19 cellular contexts compared by ENCODE assay signal in the genomic region with DNA sequence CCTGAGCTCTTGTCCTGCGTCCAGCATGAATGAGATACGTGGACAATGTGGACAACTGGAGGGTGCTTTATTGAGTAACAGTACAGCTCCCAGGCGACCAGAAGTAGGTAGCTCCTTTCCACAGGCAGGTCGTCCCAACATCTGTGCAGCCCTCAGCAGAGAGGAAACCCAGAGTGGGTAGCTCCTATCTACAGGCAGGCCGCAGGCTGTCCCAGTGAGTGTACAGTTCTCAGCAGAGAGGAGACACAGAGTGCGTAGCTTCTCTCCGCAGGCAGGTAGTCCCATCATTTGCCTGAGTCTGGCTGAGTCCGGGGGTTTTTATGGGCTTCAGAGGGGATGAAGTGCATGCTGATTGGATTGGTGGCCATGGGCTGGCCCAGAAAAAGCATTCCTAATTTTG.
DNase-seq lines count a peak whose midpoint lies in the region; ATAC-seq and TF ChIP-seq lines count a peak whose summit lies in the region.
"Had no signal": no experiment of that assay in that cellular context is flagged by ENCODE, and none has a peak within 500 bp of the region (broad histone marks: within the 10 kb centered on the region; RNA-seq: fewer than 3 reads in every experiment).

No MANE protein-coding gene starts in this region.

- H2AFZ ChIP-seq in H9 (ENCODE audit: low read length) = no peak overlapping the region
- H2AFZ ChIP-seq: GM23248 had no signal

- H2BK12ac ChIP-seq in H9 (ENCODE audit: insufficient read length, low read depth, low read length) = no peak overlapping the region

- no peak overlapping the region for H3K23ac ChIP-seq in H9 (ENCODE audit: insufficient read length, low read depth, low read length)

- H3K36me3 Mint-ChIP-seq in H9 (ENCODE audit: insufficient read depth in 1 of 3, low read depth in 3 of 3) = no peaks in the 10 kb centered on the region
- H3K36me3 Mint-ChIP-seq in natural killer cell treated with Interleukin-12 subunit alpha and Interleukin-12 subunit beta and Interleukin-15 and Interleukin-18, amount 100 ng/mL, for 72 hours = no peaks in the 10 kb centered on the region
- H3K36me3 Mint-ChIP-seq in endothelial cell (ENCODE audit: low read depth, unreplicated experiment) = no peaks in the 10 kb centered on the region
- H3K36me3 Mint-ChIP-seq: CD14-positive monocyte; CD8-positive, alpha-beta memory T cell had no signal

- H4K8ac ChIP-seq in H9 (replicated peaks; ENCODE audit: insufficient read length, low read depth, low read length) = no peak overlapping the region

- H3K4ac ChIP-seq in H9 (ENCODE audit: low read depth, low read length) = no peak overlapping the region

- H3K18ac ChIP-seq in H9 (ENCODE audit: insufficient read length, low read depth, low read length) = no peak overlapping the region

- H2BK20ac ChIP-seq in H9 (ENCODE audit: low read depth, low read length, poor library complexity, severe bottlenecking) = no peak overlapping the region

- no peak overlapping the region for H3K9ac ChIP-seq in H9 (ENCODE audit: extremely low read depth, insufficient read length, low read length)
- H3K9ac ChIP-seq: BLaER1 treated with 17β-estradiol and CSF1 and Interleukin-3, amounts not matched to agents 10 nM and 100 nM; GM23248 had no signal

- peaks cover 61% of the 10 kb centered on the region for H3K27me3 Mint-ChIP-seq in H9 (ENCODE audit: low read depth)
- H3K27me3 Mint-ChIP-seq in natural killer cell treated with Interleukin-12 subunit alpha and Interleukin-12 subunit beta and Interleukin-15 and Interleukin-18, amount 100 ng/mL, for 72 hours = no peaks in the 10 kb centered on the region
- peaks cover 3% of the 10 kb centered on the region for H3K27me3 Mint-ChIP-seq in endothelial cell (ENCODE audit: unreplicated experiment)
- H3K27me3 Mint-ChIP-seq: CD4-positive, alpha-beta T cell had no signal

- H4K5ac ChIP-seq in H9 (ENCODE audit: insufficient read length, low read depth, low read length) = no peak overlapping the region

- H3K27ac ChIP-seq in H9 (ENCODE audit: insufficient read length, low read depth, low read length) = no peak overlapping the region
- H3K27ac ChIP-seq in spleen = no peak overlapping the region
- no peak overlapping the region for H3K27ac ChIP-seq in tibial nerve
- H3K27ac ChIP-seq: A549; BLaER1 treated with 17β-estradiol and CSF1 and Interleukin-3, amounts not matched to agents 10 nM and 100 nM; GM23248 had no signal

- ATAC-seq in natural killer cell treated with Interleukin-12 subunit alpha and Interleukin-12 subunit beta and Interleukin-15 and Interleukin-18, amount 100 ng/mL, for 72 hours = peak; percentile 13 to 43
- ATAC-seq: A549, HCT116 had no signal

- no peak overlapping the region for H3K4me2 ChIP-seq in H9 (ENCODE audit: insufficient read depth, insufficient read length, low read length)
- H3K4me2 ChIP-seq: A549; BLaER1 treated with 17β-estradiol and CSF1 and Interleukin-3, amounts not matched to agents 10 nM and 100 nM had no signal

- no peak overlapping the region for H3T11ph ChIP-seq in H9 (ENCODE audit: low read length)

- H4K20me1 ChIP-seq in H9 (ENCODE audit: control insufficient read depth, insufficient read depth, insufficient read length) = no peaks in the 10 kb centered on the region
- H4K20me1 ChIP-seq: BLaER1 treated with 17β-estradiol and CSF1 and Interleukin-3, amounts not matched to agents 10 nM and 100 nM had no signal

- no peak overlapping the region for H2BK15ac ChIP-seq in H9 (ENCODE audit: low read depth, low read length)

- H3K79me2 ChIP-seq in H9 (ENCODE audit: insufficient read depth, low read length) = no peaks in the 10 kb centered on the region

- no peak overlapping the region for H2AK5ac ChIP-seq in H9 (ENCODE audit: insufficient read length, low read length)

- no peak overlapping the region for H3K27ac Mint-ChIP-seq in H9
- H3K27ac Mint-ChIP-seq in natural killer cell treated with Interleukin-12 subunit alpha and Interleukin-12 subunit beta and Interleukin-15 and Interleukin-18, amount 100 ng/mL, for 72 hours = no peak overlapping the region
- no peak overlapping the region for H3K27ac Mint-ChIP-seq in endothelial cell (ENCODE audit: unreplicated experiment)
- H3K27ac Mint-ChIP-seq: CD14-positive monocyte; CD4-positive, alpha-beta T cell; CD8-positive, alpha-beta memory T cell had no signal

- peak overlapping the region; percentile 43; the same call in 1 of the 2 replicates for H3K14ac ChIP-seq in H9 (ENCODE audit: insufficient read depth, low read length)

- TF ChIP-seq EP300 in tibial nerve (IDR thresholded peaks at IDR 0.05) = no peak

- TF ChIP-seq POLR2A in spleen (IDR thresholded peaks at IDR 0.05) (no peak), tibial nerve (IDR thresholded peaks at IDR 0.05) (no peak)

- H3K4me1 Mint-ChIP-seq in H9 = peaks cover 3 to 4% of the 10 kb centered on the region in 2 experiments; a peak in 2 of 4 replicates
- H3K4me1 Mint-ChIP-seq in natural killer cell treated with Interleukin-12 subunit alpha and Interleukin-12 subunit beta and Interleukin-15 and Interleukin-18, amount 100 ng/mL, for 72 hours (ENCODE audit: low read depth in 2 of 2) = no peaks in the 10 kb centered on the region
- no peaks in the 10 kb centered on the region for H3K4me1 Mint-ChIP-seq in endothelial cell (ENCODE audit: unreplicated experiment)
- H3K4me1 Mint-ChIP-seq: CD14-positive monocyte; CD8-positive, alpha-beta memory T cell had no signal

- H3K56ac ChIP-seq in H9 (ENCODE audit: insufficient read length, low read depth, low read length) = no peak overlapping the region

- no peak overlapping the region for H2BK5ac ChIP-seq in H9 (ENCODE audit: insufficient read length, low read length)

- intact Hi-C loops in spleen (cut with DNase I; ENCODE audit: low total_unique reads) = no loop called here

- H4K91ac ChIP-seq in H9 (ENCODE audit: insufficient read length, low read depth, low read length) = no peak overlapping the region

- H3K36me3 ChIP-seq in spleen (no peaks in the 10 kb centered on the region), tibial nerve (no peaks in the 10 kb centered on the region)
- H3K36me3 ChIP-seq: BE2C; BLaER1 treated with 17β-estradiol and CSF1 and Interleukin-3, amounts not matched to agents 10 nM and 100 nM had no signal

- H3K27me3 ChIP-seq in H9 (ENCODE audit: insufficient read depth, low read length) (peaks cover 4% of the 10 kb centered on the region; the same call in 1 of the 2 replicates), spleen (replicated peaks in 1 of 7) (no peaks in the 10 kb centered on the region), tibial nerve (no peaks in the 10 kb centered on the region)
- H3K27me3 ChIP-seq: BE2C; BLaER1 treated with 17β-estradiol and CSF1 and Interleukin-3, amounts not matched to agents 10 nM and 100 nM had no signal

- H3K4me3 Mint-ChIP-seq in H9 (no peak overlapping the region), endothelial cell (ENCODE audit: unreplicated experiment) (no peak overlapping the region)
- no peak overlapping the region for H3K4me3 Mint-ChIP-seq in natural killer cell treated with Interleukin-12 subunit alpha and Interleukin-12 subunit beta and Interleukin-15 and Interleukin-18, amount 100 ng/mL, for 72 hours
- H3K4me3 Mint-ChIP-seq: CD14-positive monocyte; CD4-positive, alpha-beta T cell; CD8-positive, alpha-beta memory T cell had no signal

- no peak overlapping the region for H2BK120ac ChIP-seq in H9 (ENCODE audit: low read depth, low read length, poor library complexity, severe bottlenecking)

- TF ChIP-seq CTCF in H9 (conservative IDR thresholded peaks at IDR 0.05) = no peak
- TF ChIP-seq CTCF in spleen (IDR thresholded peaks at IDR 0.05 in 8 of 11, conservative IDR thresholded peaks at IDR 0.05 in 3 of 11) = no peak
- TF ChIP-seq CTCF in tibial nerve (IDR thresholded peaks at IDR 0.05) = no peak
- TF ChIP-seq CTCF in endothelial cell (IDR thresholded peaks at IDR 0.05; ENCODE audit: unreplicated experiment) = no peak

- H3K9me3 ChIP-seq in H9 (ENCODE audit: control insufficient read depth, low read depth, low read length) = no peaks in the 10 kb centered on the region
- no peaks in the 10 kb centered on the region for H3K9me3 ChIP-seq in spleen
- H3K9me3 ChIP-seq in tibial nerve = no peaks in the 10 kb centered on the region
- H3K9me3 ChIP-seq: A549; BE2C; BLaER1 treated with 17β-estradiol and CSF1 and Interleukin-3, amounts not matched to agents 10 nM and 100 nM had no signal

- H3K9me3 Mint-ChIP-seq in H9 (no peaks in the 10 kb centered on the region), endothelial cell (ENCODE audit: unreplicated experiment) (no peaks in the 10 kb centered on the region)
- H3K9me3 Mint-ChIP-seq in natural killer cell treated with Interleukin-12 subunit alpha and Interleukin-12 subunit beta and Interleukin-15 and Interleukin-18, amount 100 ng/mL, for 72 hours = no peaks in the 10 kb centered on the region
- H3K9me3 Mint-ChIP-seq: CD4-positive, alpha-beta T cell; CD8-positive, alpha-beta memory T cell had no signal

- H3K23me2 ChIP-seq in H9 (ENCODE audit: insufficient read length, low read depth, low read length, poor library complexity, severe bottlenecking) = no peaks in the 10 kb centered on the region

- no peaks in the 10 kb centered on the region for H3K4me1 ChIP-seq in H9 (ENCODE audit: insufficient read depth, low read length)
- no peaks in the 10 kb centered on the region for H3K4me1 ChIP-seq in spleen
- H3K4me1 ChIP-seq in tibial nerve = no peaks in the 10 kb centered on the region
- H3K4me1 ChIP-seq: A549; BE2C; BLaER1 treated with 17β-estradiol and CSF1 and Interleukin-3, amounts not matched to agents 10 nM and 100 nM had no signal

- no peaks in the 10 kb centered on the region for H3K79me1 ChIP-seq in H9 (ENCODE audit: insufficient read depth, low read depth, low read length, poor library complexity, severe bottlenecking)

- no CpG with 5 or more reads among the region's 8 CpGs for WGBS in H9 (ENCODE audit: extremely low coverage, insufficient read length, low lambda C conversion rate)
- WGBS in spleen, 5 donors = 88 to 97% (median 92%) methylated on average over 7 to 8 of the region's 8 CpGs
- 96% methylated on average over 5 to 7 of the region's 8 CpGs for WGBS in tibial nerve, 2 donors

- DNase-seq in H9 = no peak
- no peak for DNase-seq in natural killer cell treated with Interleukin-12 subunit alpha and Interleukin-12 subunit beta and Interleukin-15 and Interleukin-18, amount 100 ng/mL, for 72 hours (ENCODE audit: low spot score)
- DNase-seq in spleen = peak; percentile 44
- DNase-seq in tibial nerve (ENCODE audit: low spot score in 2 of 2) = no peak
- no peak for DNase-seq in SHP77 treated with DMSO at 0.1 percent for 48 hours (lab: John Stamatoyannopoulos, UW)
- no peak for DNase-seq in endothelial cell (ENCODE audit: low spot score)
- DNase-seq: 8988T; ACHN; AML-193; BE2C; CD4-positive, alpha-beta T cell; CD8-positive, alpha-beta memory T cell; DMS 273 treated with DMSO at 0.1 percent for 48 hours; DMS79; GM23248 had no signal

- H3K4me3 ChIP-seq in spleen = no peak overlapping the region
- no peak overlapping the region for H3K4me3 ChIP-seq in tibial nerve
- H3K4me3 ChIP-seq: A549; BLaER1 treated with 17β-estradiol and CSF1 and Interleukin-3, amounts not matched to agents 10 nM and 100 nM; GM23248 had no signal
